In genomic region chr9:127599550-127599891, GRCh38 we compare ENCODE assay signal across 1 cellular context.
TF ChIP-seq lines count a peak whose summit lies in the region.

No MANE protein-coding gene starts in this region.

TF ChIP-seq in K562, 482 proteins besides CTCF, POLR2A, EP300 and RAD21 (continued from another document):
- TF ChIP-seq RNF219 (CRISPR knock-in tag; IDR thresholded peaks at IDR 0.05) (no peak), RBM22 (IDR thresholded peaks at IDR 0.05; ENCODE audit: low read depth, low read length, poor library complexity, severe bottlenecking) (no peak), HOMEZ (CRISPR knock-in tag; IDR thresholded peaks at IDR 0.05) (no peak), ZNF507 (tag; conservative IDR thresholded peaks at IDR 0.05) (no peak), ZNF77 (CRISPR knock-in tag; IDR thresholded peaks at IDR 0.05) (no peak), IRF9 (tag; IDR thresholded peaks at IDR 0.05) (no peak)
- TF ChIP-seq, protein P1, sequence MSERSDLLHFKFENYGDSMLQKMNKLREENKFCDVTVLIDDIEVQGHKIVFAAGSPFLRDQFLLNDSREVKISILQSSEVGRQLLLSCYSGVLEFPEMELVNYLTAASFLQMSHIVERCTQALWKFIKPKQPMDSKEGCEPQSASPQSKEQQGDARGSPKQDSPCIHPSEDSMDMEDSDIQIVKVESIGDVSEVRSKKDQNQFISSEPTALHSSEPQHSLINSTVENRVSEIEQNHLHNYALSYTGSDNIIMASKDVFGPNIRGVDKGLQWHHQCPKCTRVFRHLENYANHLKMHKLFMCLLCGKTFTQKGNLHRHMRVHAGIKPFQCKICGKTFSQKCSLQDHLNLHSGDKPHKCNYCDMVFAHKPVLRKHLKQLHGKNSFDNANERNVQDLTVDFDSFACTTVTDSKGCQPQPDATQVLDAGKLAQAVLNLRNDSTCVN (CRISPR knock-in tag; IDR thresholded peaks at IDR 0.05) = no peak
